In the genomic region with DNA sequence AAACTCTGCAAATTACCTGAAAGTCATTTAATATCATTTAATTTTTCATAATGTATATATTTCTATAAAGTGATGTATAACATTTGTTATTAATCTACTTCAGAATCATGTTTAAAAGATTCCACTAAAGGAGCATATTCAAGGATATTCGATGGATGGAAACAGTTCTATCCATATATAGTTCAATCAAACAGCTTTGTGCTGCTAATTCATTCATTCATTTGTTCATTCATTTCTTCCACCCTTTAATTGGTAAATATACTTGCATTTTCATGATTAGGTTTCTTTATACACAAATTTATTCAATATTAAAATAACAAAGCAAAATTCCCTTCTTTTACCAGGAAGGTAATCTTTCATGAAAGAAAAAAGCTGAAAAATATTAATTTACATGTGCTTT, we compare ENCODE assay signal across 9 cellular contexts.
"Had no signal": no experiment of that assay in that cellular context is flagged by ENCODE, and none has a peak within 500 bp of the region (broad histone marks: within the 10 kb centered on the region; RNA-seq: fewer than 3 reads in every experiment).

No MANE protein-coding gene starts in this region.

- H3K27ac ChIP-seq: GM23248 had no signal

- H2AFZ ChIP-seq: GM23248 had no signal

- H3K27me3 Mint-ChIP-seq: IgD-negative memory B cell had no signal

- H3K36me3 ChIP-seq: HAP-1 had no signal

- ATAC-seq: HCT116 had no signal

- H3K9me3 ChIP-seq: HAP-1 had no signal

- H3K27ac Mint-ChIP-seq: HFFc6, IgD-negative memory B cell had no signal

- H3K4me1 ChIP-seq: HAP-1 had no signal

- H3K9ac ChIP-seq: GM23248 had no signal

- H3K9me3 Mint-ChIP-seq: HFFc6, IgD-negative memory B cell had no signal

- H3K4me3 Mint-ChIP-seq: HFFc6, IgD-negative memory B cell had no signal

- DNase-seq: GM23248, GOT3, H7, HFFc6, KG1 had no signal

- H3K4me3 ChIP-seq: GM23248, HAP-1 had no signal

- FAIRE-seq: HTR-8/SVneo had no signal
